ENCODE assay signal across 8 cellular contexts in the genomic region with DNA sequence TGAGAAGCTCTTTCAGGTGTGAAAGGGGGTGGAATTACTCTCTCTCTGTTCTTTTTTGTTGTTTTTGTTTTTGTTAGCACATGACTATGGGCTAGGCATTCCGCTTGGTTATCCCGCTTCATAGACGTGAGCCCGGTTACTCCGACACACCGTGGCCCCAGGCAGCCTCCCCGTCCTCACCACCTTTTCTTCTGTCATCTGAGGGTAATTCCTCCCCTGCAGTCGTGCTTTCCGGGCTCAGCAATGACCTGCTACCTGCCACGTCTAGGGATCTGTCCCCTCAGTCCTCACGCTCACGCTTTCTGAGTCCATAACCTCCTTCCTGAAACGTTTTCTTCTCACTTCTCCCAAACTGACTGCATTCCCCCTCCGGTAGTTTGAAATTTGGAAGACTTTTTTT. TPM values are rescaled to one million over a fixed set of nuclear protein-coding genes. Genes with fewer than 3 reads are reported as not detected.
DNase-seq lines count a peak whose midpoint lies in the region; ATAC-seq and TF ChIP-seq lines count a peak whose summit lies in the region.

No MANE protein-coding gene starts in this region.

- H3K36me3 ChIP-seq in breast epithelium (no peaks in the 10 kb centered on the region), mucosa of descending colon (ENCODE audit: low read depth) (no peaks in the 10 kb centered on the region)

- H3K4me1 ChIP-seq in breast epithelium, result peaks cover 0 to 10% of the 10 kb centered on the region in 2 donors
- peaks cover 15% of the 10 kb centered on the region for H3K4me1 ChIP-seq in mucosa of descending colon (ENCODE audit: low read depth)

- H3K27me3 ChIP-seq in breast epithelium, result no peaks in the 10 kb centered on the region

- ATAC-seq in stimulated activated naive CD8-positive, alpha-beta T cell treated with anti-CD3 and anti-CD28 coated beads, Interleukin-15, Interleukin-2, amounts not matched to agents 100 U/mL and 50 U/mL, for 24 hours, result no peak
- ATAC-seq in mucosa of descending colon, result no peak
- no peak for ATAC-seq in GM19351 (IDR thresholded peaks at IDR 0.05; ENCODE audit: unreplicated experiment)

- intact Hi-C loops in breast epithelium (cut with DNase I; ENCODE audit: low total_unique reads), result no loop called here
- intact Hi-C loops in mucosa of descending colon (cut with DNase I, micrococcal nuclease), result loop anchor here in 1 of 2 donors (10.0 kb wide), 1 partner anchor 208 kb away; a partner anchor contains a TSS

- peaks cover 5% of the 10 kb centered on the region for H3K27me3 Mint-ChIP-seq in stimulated activated naive CD8-positive, alpha-beta T cell treated with anti-CD3 and anti-CD28 coated beads, Interleukin-15, Interleukin-2, amounts not matched to agents 100 ng/mL and 50 ng/mL, for 24 hours

- H3K4me3 ChIP-seq in breast epithelium (peak overlapping the region; percentile 71 to 97 (median 86)), mucosa of descending colon (no peak overlapping the region)

- in situ Hi-C loops in GM13976 (cut with MboI; ENCODE audit: low sequenced_read_pairs, unreplicated experiment), result no loop called here

- peak overlapping the region; percentile 87 for H3K4me3 Mint-ChIP-seq in stimulated activated naive CD8-positive, alpha-beta T cell treated with anti-CD3 and anti-CD28 coated beads, Interleukin-15, Interleukin-2, amounts not matched to agents 100 ng/mL and 50 ng/mL, for 24 hours

- peaks cover 44% of the 10 kb centered on the region for H3K4me1 Mint-ChIP-seq in stimulated activated naive CD8-positive, alpha-beta T cell treated with anti-CD3 and anti-CD28 coated beads, Interleukin-15, Interleukin-2, amounts not matched to agents 100 ng/mL and 50 ng/mL, for 24 hours (ENCODE audit: low read depth)

- H3K9me3 ChIP-seq in breast epithelium (no peaks in the 10 kb centered on the region), mucosa of descending colon (no peaks in the 10 kb centered on the region)

- H3K36me3 Mint-ChIP-seq in stimulated activated naive CD8-positive, alpha-beta T cell treated with anti-CD3 and anti-CD28 coated beads, Interleukin-15, Interleukin-2, amounts not matched to agents 100 ng/mL and 50 ng/mL, for 24 hours (ENCODE audit: low read depth), result peaks cover 15% of the 10 kb centered on the region

- TF ChIP-seq CTCF in breast epithelium (IDR thresholded peaks at IDR 0.05), result no peak
- no peak for TF ChIP-seq CTCF in mucosa of descending colon (IDR thresholded peaks at IDR 0.05)
- TF ChIP-seq CTCF in GM13976 (IDR thresholded peaks at IDR 0.05; ENCODE audit: borderline replicate concordance, control extremely low read depth, extremely low read depth, insufficient read depth, missing control alignments), result no peak

- no peaks in the 10 kb centered on the region for H3K9me3 Mint-ChIP-seq in stimulated activated naive CD8-positive, alpha-beta T cell treated with anti-CD3 and anti-CD28 coated beads, Interleukin-15, Interleukin-2, amounts not matched to agents 100 ng/mL and 50 ng/mL, for 24 hours

- TF ChIP-seq POLR2A in breast epithelium (IDR thresholded peaks at IDR 0.05), result no peak

- H3K27ac Mint-ChIP-seq in stimulated activated naive CD8-positive, alpha-beta T cell treated with anti-CD3 and anti-CD28 coated beads, Interleukin-15, Interleukin-2, amounts not matched to agents 100 ng/mL and 50 ng/mL, for 24 hours, result peak overlapping the region; percentile 76

- DNase-seq in stimulated activated naive CD8-positive, alpha-beta T cell treated with anti-CD3 and anti-CD28 coated beads, Interleukin-15, Interleukin-2, amounts not matched to agents 100 U/mL and 50 U/mL, for 24 hours, result no peak
- DNase-seq in breast epithelium (ENCODE audit: low spot score in 2 of 2) (no peak), mucosa of descending colon (peak; percentile 25 to 55 (median 42)), GM13976 (ENCODE audit: low spot score) (no peak), NCI-H2171 treated with DMSO at 0.1 percent for 48 hours (lab: John Stamatoyannopoulos, UW) (no peak), SW 1271 (lab: John Stamatoyannopoulos, UW) (no peak)

- peak overlapping the region in 1 of 2 donors; percentile 36 for H3K27ac ChIP-seq in breast epithelium

RNA-seq across cellular contexts. Expression of a gene that starts 0.7 kb away (rescaled TPM):
- 10 to 100 TPM; 31.0 to 44.6 (median 32.8) TPM for total RNA-seq in breast epithelium
- total RNA-seq in mucosa of descending colon, result 10 to 100 TPM; 26.8 to 37.6 (median 28.4) TPM

Comparison
In these comparisons a context has a peak if more than half of its experiments do, and no peak if none do; other contexts are left out.
1. DNase-seq: peak in mucosa of descending colon (3 of 3); none in stimulated activated naive CD8-positive, alpha-beta T cell treated with anti-CD3 and anti-CD28 coated beads, Interleukin-15, Interleukin-2, amounts not matched to agents 100 U/mL and 50 U/mL, for 24 hours (single experiment), breast epithelium (0 of 2), GM13976 (single experiment), NCI-H2171 treated with DMSO at 0.1 percent for 48 hours (single experiment) and SW 1271 (0 of 2).